ENCODE assay signal across 8 cellular contexts in genomic region chrX:107672955-107673378, GRCh38. TPM values are rescaled to one million over a fixed set of nuclear protein-coding genes. Genes with fewer than 3 reads are reported as not detected.
DNase-seq lines count a peak whose midpoint lies in the region; ATAC-seq and TF ChIP-seq lines count a peak whose summit lies in the region.

No MANE protein-coding gene starts in this region.

- TF ChIP-seq POLR2A in Peyer's patch (IDR thresholded peaks at IDR 0.05) (peak in 1 of 2 donors; percentile 47), ovary (IDR thresholded peaks at IDR 0.05) (peak; percentile 23), upper lobe of left lung (IDR thresholded peaks at IDR 0.05) (peak in 1 of 4 donors; percentile 67)

- DNase-seq in NCI-H146 (lab: John Stamatoyannopoulos, UW), result peak; percentile 32
- DNase-seq in NCI-H146 treated with DMSO at 0.1 percent for 48 hours (lab: John Stamatoyannopoulos, UW; ENCODE audit: unreplicated experiment), result no peak
- peak; percentile 69 for DNase-seq in HT1080 (ENCODE audit: low read depth)
- peak; percentile 81 to 94 (median 86) for DNase-seq in Peyer's patch
- DNase-seq in activated T-helper 9 cell treated with anti-CD3 and anti-CD28 coated beads, Interleukin-2, amount 50 U/mL, for 16 hours (ENCODE audit: low read depth), result peak; percentile 77
- peak; percentile 64 for DNase-seq in fibroblast of the conjunctiva (ENCODE audit: low read depth)
- DNase-seq in ovary, result peak; percentile 76 to 89 (median 83)
- DNase-seq in upper lobe of left lung, result peak; percentile 87 to 88

- peaks cover 0 to 16% (median 2%) of the 10 kb centered on the region in 4 donors for H3K4me1 ChIP-seq in Peyer's patch
- peaks cover 2% of the 10 kb centered on the region for H3K4me1 ChIP-seq in ovary (ENCODE audit: insufficient read depth)
- H3K4me1 ChIP-seq in upper lobe of left lung, result peaks cover 14 to 42% (median 22%) of the 10 kb centered on the region in 4 donors

- intact Hi-C loops in ovary (cut with DNase I), result loop anchor here in 3 of 4 donors (2.0 to 5.0 kb wide), 2 partner anchors 104 kb away; partner anchors contain the start of genes NCBP2L (in 3 of the 3) and TSC22D3 (in 2 of the 3)

- peak overlapping the region in 1 of 4 donors; percentile 2 for H3K4me3 ChIP-seq in Peyer's patch
- H3K4me3 ChIP-seq in ovary, result no peak overlapping the region
- no peak overlapping the region for H3K4me3 ChIP-seq in upper lobe of left lung

- TF ChIP-seq CTCF in Peyer's patch (IDR thresholded peaks at IDR 0.05), result peak; percentile 51 to 84 (median 74)
- TF ChIP-seq CTCF in ovary (IDR thresholded peaks at IDR 0.05), result peak; percentile 28 to 79 (median 67)
- TF ChIP-seq CTCF in upper lobe of left lung (IDR thresholded peaks at IDR 0.05), result peak; percentile 60 to 86 (median 80)

- no peaks in the 10 kb centered on the region for H3K36me3 ChIP-seq in Peyer's patch
- H3K36me3 ChIP-seq in ovary, result no peaks in the 10 kb centered on the region
- no peaks in the 10 kb centered on the region for H3K36me3 ChIP-seq in upper lobe of left lung

- 11 to 22% (median 19%) methylated on average over 9 of the region's 9 CpGs for WGBS in ovary, 3 donors
- 0 to 12% methylated on average over 2 to 9 of the region's 9 CpGs for WGBS in upper lobe of left lung, 2 donors

- H3K9me3 ChIP-seq in Peyer's patch (no peaks in the 10 kb centered on the region), ovary (no peaks in the 10 kb centered on the region), upper lobe of left lung (no peaks in the 10 kb centered on the region)

- peak overlapping the region; percentile 90 to 98 (median 92) for H3K27ac ChIP-seq in Peyer's patch
- H3K27ac ChIP-seq in ovary, result peak overlapping the region in 1 of 2 donors; percentile 76
- H3K27ac ChIP-seq in upper lobe of left lung, result peak overlapping the region; percentile 91 to 96 (median 93)

- peak; percentile 60 to 73 for ATAC-seq in upper lobe of left lung (ENCODE audit: low FRiP score in 2 of 2)

- H3K27me3 ChIP-seq in Peyer's patch (no peaks in the 10 kb centered on the region), ovary (no peaks in the 10 kb centered on the region), upper lobe of left lung (no peaks in the 10 kb centered on the region)

- TF ChIP-seq EP300 in ovary (IDR thresholded peaks at IDR 0.05), result no peak
- peak in 2 of 4 donors; percentile 85 to 87 for TF ChIP-seq EP300 in upper lobe of left lung (IDR thresholded peaks at IDR 0.05)

RNA-seq across cellular contexts. Expression of gene PRPS1, which starts 44.7 kb away (rescaled TPM):
- 39.6 and 55.5 TPM in 2 replicates for total RNA-seq in HT1080 (2014; rRNA removed; shearing (Covaris generic))
- polyA plus RNA-seq in HT1080 (2015; cell fraction: cytosol; rRNA removed), result 55.6 and 56.7 TPM in 2 replicates
- 38.4 and 40.4 TPM in 2 replicates for polyA plus RNA-seq in HT1080 (2015; cell fraction: nucleus; rRNA removed)
- 10 to 100 TPM in 2 of 4 donors, 1 to 10 TPM in 2; 2.6 to 43.7 (median 9.3) TPM for total RNA-seq in Peyer's patch
- total RNA-seq in ovary, result 10 to 100 TPM; 19.6 to 40.9 (median 32.8) TPM
- polyA plus RNA-seq in ovary, result 10 to 100 TPM; 20.0 to 72.3 TPM
- 10 to 100 TPM; 10.5 to 32.7 (median 24.6) TPM for total RNA-seq in upper lobe of left lung
